25 cellular contexts compared by ENCODE assay signal in the genomic region with DNA sequence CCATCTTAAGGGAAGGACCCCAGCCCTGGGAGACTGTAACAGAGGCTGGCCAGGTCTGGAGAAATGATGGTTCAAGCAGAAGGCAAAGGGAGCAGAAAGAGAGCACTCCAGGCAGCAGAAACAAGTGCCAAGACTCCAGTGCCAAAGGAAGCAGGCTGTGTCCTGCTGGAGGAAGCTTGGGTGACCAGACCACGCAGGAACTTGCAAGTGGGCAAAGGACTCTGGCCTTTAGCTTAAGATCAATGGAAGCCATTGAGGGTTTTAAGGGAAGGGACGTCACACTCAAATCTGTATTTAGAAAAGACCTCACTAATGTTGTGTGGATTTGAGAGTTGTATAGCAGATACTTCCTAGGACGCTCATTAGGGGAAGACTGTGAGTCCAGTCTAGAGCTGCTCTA.
DNase-seq lines count a peak whose midpoint lies in the region; ATAC-seq and TF ChIP-seq lines count a peak whose summit lies in the region.
"Had no signal": no experiment of that assay in that cellular context is flagged by ENCODE, and none has a peak within 500 bp of the region (broad histone marks: within the 10 kb centered on the region; RNA-seq: fewer than 3 reads in every experiment).

No MANE protein-coding gene starts in this region.

- no peaks in the 10 kb centered on the region for H3K36me3 ChIP-seq in lower lobe of right lung
- H3K36me3 ChIP-seq: Peyer's patch, SJSA1 had no signal

- H3K9me3 Mint-ChIP-seq in activated naive CD4-positive, alpha-beta T cell treated with anti-CD3 and anti-CD28 coated beads, Interleukin-2, amount 50 U/mL, for 24 hours = no peaks in the 10 kb centered on the region
- no peaks in the 10 kb centered on the region for H3K9me3 Mint-ChIP-seq in activated T-helper 17 cell treated with anti-CD3 and anti-CD28 coated beads, Interleukin-2, amount 50 U/mL, for 72 hours
- peaks cover 5% of the 10 kb centered on the region for H3K9me3 Mint-ChIP-seq in activated T-helper 1 cell treated with anti-CD3 and anti-CD28 coated beads, Interleukin-12 subunit alpha, Interleukin-12 subunit beta, Interleukin-2, Interleukin-4 antibody, amounts not matched to agents 30 ng/mL and 10 ng/mL and 1 ng/mL, durations not matched to agents 14 hours and 24 hours and 36 hours
- H3K9me3 Mint-ChIP-seq: central memory CD8-positive, alpha-beta T cell; type B pancreatic cell had no signal

- peaks cover 16% of the 10 kb centered on the region for H3K36me3 Mint-ChIP-seq in activated naive CD4-positive, alpha-beta T cell treated with anti-CD3 and anti-CD28 coated beads, Interleukin-2, amount 50 U/mL, for 24 hours
- H3K36me3 Mint-ChIP-seq in activated T-helper 17 cell treated with anti-CD3 and anti-CD28 coated beads, Interleukin-2, amount 50 U/mL, for 72 hours (ENCODE audit: low read depth) = no peaks in the 10 kb centered on the region
- H3K36me3 Mint-ChIP-seq in activated T-helper 1 cell treated with anti-CD3 and anti-CD28 coated beads, Interleukin-12 subunit alpha, Interleukin-12 subunit beta, Interleukin-2, Interleukin-4 antibody, amounts not matched to agents 30 ng/mL and 10 ng/mL and 1 ng/mL, durations not matched to agents 14 hours and 24 hours and 36 hours (ENCODE audit: low read depth) = peaks cover 4% of the 10 kb centered on the region

- no peaks in the 10 kb centered on the region for H3K27me3 Mint-ChIP-seq in activated naive CD4-positive, alpha-beta T cell treated with anti-CD3 and anti-CD28 coated beads, Interleukin-2, amount 50 U/mL, for 24 hours
- no peaks in the 10 kb centered on the region for H3K27me3 Mint-ChIP-seq in activated T-helper 17 cell treated with anti-CD3 and anti-CD28 coated beads, Interleukin-2, amount 50 U/mL, for 72 hours
- H3K27me3 Mint-ChIP-seq in activated T-helper 1 cell treated with anti-CD3 and anti-CD28 coated beads, Interleukin-12 subunit alpha, Interleukin-12 subunit beta, Interleukin-2, Interleukin-4 antibody, amounts not matched to agents 30 ng/mL and 10 ng/mL and 1 ng/mL, durations not matched to agents 14 hours and 24 hours and 36 hours (ENCODE audit: insufficient read depth) = peaks cover 3% of the 10 kb centered on the region
- H3K27me3 Mint-ChIP-seq: central memory CD8-positive, alpha-beta T cell; progenitor cell of endocrine pancreas; stimulated activated naive CD8-positive, alpha-beta T cell treated with anti-CD3 and anti-CD28 coated beads, Interleukin-15, Interleukin-2, amounts not matched to agents 100 ng/mL and 50 ng/mL, for 24 hours; type B pancreatic cell had no signal

- H3K27ac Mint-ChIP-seq in activated naive CD4-positive, alpha-beta T cell treated with anti-CD3 and anti-CD28 coated beads, Interleukin-2, amount 50 U/mL, for 24 hours = peak overlapping the region; percentile 33
- no peak overlapping the region for H3K27ac Mint-ChIP-seq in activated T-helper 17 cell treated with anti-CD3 and anti-CD28 coated beads, Interleukin-2, amount 50 U/mL, for 72 hours
- no peak overlapping the region for H3K27ac Mint-ChIP-seq in activated T-helper 1 cell treated with anti-CD3 and anti-CD28 coated beads, Interleukin-12 subunit alpha, Interleukin-12 subunit beta, Interleukin-2, Interleukin-4 antibody, amounts not matched to agents 30 ng/mL and 10 ng/mL and 1 ng/mL, durations not matched to agents 14 hours and 24 hours and 36 hours
- H3K27ac Mint-ChIP-seq: mesothelial cell of epicardium; progenitor cell of endocrine pancreas; stimulated activated naive CD8-positive, alpha-beta T cell treated with anti-CD3 and anti-CD28 coated beads, Interleukin-15, Interleukin-2, amounts not matched to agents 100 ng/mL and 50 ng/mL, for 24 hours; type B pancreatic cell had no signal

- H3K9me3 ChIP-seq in lower lobe of right lung = no peaks in the 10 kb centered on the region
- H3K9me3 ChIP-seq: esophagus muscularis mucosa, Peyer's patch, SJSA1 had no signal

- peaks cover 19% of the 10 kb centered on the region for H3K4me1 ChIP-seq in lower lobe of right lung
- H3K4me1 ChIP-seq: Peyer's patch had no signal

- H3K4me3 ChIP-seq in lower lobe of right lung = no peak overlapping the region
- H3K4me3 ChIP-seq: Peyer's patch, SJSA1 had no signal

- no peak for TF ChIP-seq CTCF in lower lobe of right lung (IDR thresholded peaks at IDR 0.05)

- H3K4me1 Mint-ChIP-seq in activated naive CD4-positive, alpha-beta T cell treated with anti-CD3 and anti-CD28 coated beads, Interleukin-2, amount 50 U/mL, for 24 hours = no peaks in the 10 kb centered on the region
- peaks cover 11% of the 10 kb centered on the region for H3K4me1 Mint-ChIP-seq in activated T-helper 17 cell treated with anti-CD3 and anti-CD28 coated beads, Interleukin-2, amount 50 U/mL, for 72 hours
- H3K4me1 Mint-ChIP-seq in activated T-helper 1 cell treated with anti-CD3 and anti-CD28 coated beads, Interleukin-12 subunit alpha, Interleukin-12 subunit beta, Interleukin-2, Interleukin-4 antibody, amounts not matched to agents 30 ng/mL and 10 ng/mL and 1 ng/mL, durations not matched to agents 14 hours and 24 hours and 36 hours (ENCODE audit: low read depth) = no peaks in the 10 kb centered on the region
- H3K4me1 Mint-ChIP-seq: central memory CD8-positive, alpha-beta T cell; neural crest cell had no signal

- intact Hi-C loops in lower lobe of right lung (cut with DNase I) = no loop called here
- intact Hi-C loops in activated T-helper 1 cell treated with anti-CD3 and anti-CD28 coated beads, Interleukin-12 subunit alpha, Interleukin-12 subunit beta, Interleukin-2, Interleukin-4 antibody, amounts not matched to agents 30 ng/mL and 10 ng/mL and 1 ng/mL, durations not matched to agents 14 hours and 24 hours and 36 hours (cut with micrococcal nuclease) = loop anchor here (1.0 to 10.0 kb wide), 4 partner anchors 41 to 391 kb away; no protein-coding TSS in a partner anchor

- no peak overlapping the region for H3K4me3 Mint-ChIP-seq in activated naive CD4-positive, alpha-beta T cell treated with anti-CD3 and anti-CD28 coated beads, Interleukin-2, amount 50 U/mL, for 24 hours
- peak overlapping the region; percentile 44 for H3K4me3 Mint-ChIP-seq in activated T-helper 17 cell treated with anti-CD3 and anti-CD28 coated beads, Interleukin-2, amount 50 U/mL, for 72 hours
- no peak overlapping the region for H3K4me3 Mint-ChIP-seq in activated T-helper 1 cell treated with anti-CD3 and anti-CD28 coated beads, Interleukin-12 subunit alpha, Interleukin-12 subunit beta, Interleukin-2, Interleukin-4 antibody, amounts not matched to agents 30 ng/mL and 10 ng/mL and 1 ng/mL, durations not matched to agents 14 hours and 24 hours and 36 hours
- H3K4me3 Mint-ChIP-seq: central memory CD8-positive, alpha-beta T cell; mesothelial cell of epicardium; neural crest cell; stimulated activated naive CD8-positive, alpha-beta T cell treated with anti-CD3 and anti-CD28 coated beads, Interleukin-15, Interleukin-2, amounts not matched to agents 100 ng/mL and 50 ng/mL, for 24 hours; type B pancreatic cell had no signal

- peak overlapping the region; percentile 26 for H3K27ac ChIP-seq in lower lobe of right lung
- H3K27ac ChIP-seq: Peyer's patch, VCaP had no signal

- H3K27me3 ChIP-seq in lower lobe of right lung (ENCODE audit: low read depth) = no peaks in the 10 kb centered on the region
- H3K27me3 ChIP-seq: esophagus muscularis mucosa, Peyer's patch, SJSA1 had no signal

- no peak for ATAC-seq in activated T-helper 17 cell treated with anti-CD3 and anti-CD28 coated beads, Interleukin-2, amount 50 U/mL, for 72 hours (replicated peaks)
- ATAC-seq in lower lobe of right lung (no peak), GM18867 (IDR thresholded peaks at IDR 0.05; ENCODE audit: unreplicated experiment) (no peak)
- ATAC-seq: left cardiac atrium had no signal

- DNase-seq in activated naive CD4-positive, alpha-beta T cell treated with Interleukin-2 at 50 U/mL for 16 hours = no peak
- DNase-seq in lower lobe of right lung = no peak
- DNase-seq in NCI-H2081 treated with DMSO at 0.1 percent for 48 hours (lab: John Stamatoyannopoulos, UW) = no peak
- DNase-seq in NCI-H128 (lab: John Stamatoyannopoulos, UW; ENCODE audit: unreplicated experiment) = no peak
- no peak for DNase-seq in activated T-helper 1 cell treated with anti-CD3 and anti-CD28 coated beads, Interleukin-12 subunit alpha, Interleukin-12 subunit beta, Interleukin-2, Interleukin-4 antibody, amounts not matched to agents 30 ng/mL and 10 ng/mL and 1 ng/mL, durations not matched to agents 14 hours and 24 hours and 36 hours (ENCODE audit: low spot score)
- DNase-seq: activated gamma-delta T cell treated with Interleukin-2 at 50 U/mL for 16 hours; effector CD4-positive, alpha-beta T cell; GDM1; left cardiac atrium; NCI-H1694; NCI-H82; Peyer's patch; stimulated activated CD4-positive, alpha-beta T cell treated with anti-CD3 and anti-CD28 coated beads, Interleukin-4, amount 100 ng/mL, for 24 hours had no signal
